Comparison of ENCODE assay signal across 13 cellular contexts in genomic region chr12:3496964-3497363, GRCh38. TPM values are rescaled to one million over a fixed set of nuclear protein-coding genes. Genes with fewer than 3 reads are reported as not detected.
A peak's percentile ranks its signal among the peaks of the same experiment; 100 is the strongest.
DNase-seq lines count a peak whose midpoint lies in the region; TF ChIP-seq lines count a peak whose summit lies in the region.
"Had no signal": no experiment of that assay in that cellular context is flagged by ENCODE, and none has a peak within 500 bp of the region (broad histone marks: within the 10 kb centered on the region; RNA-seq: fewer than 3 reads in every experiment).

No MANE protein-coding gene starts in this region.

- H3K27me3 ChIP-seq in WERI-Rb-1 (ENCODE audit: insufficient read depth, low read depth, severe bottlenecking) (peaks cover 27% of the 10 kb centered on the region), Peyer's patch (peaks cover 0 to 7% of the 10 kb centered on the region in 2 donors), sigmoid colon (peaks cover 28 to 47% (median 29%) of the 10 kb centered on the region in 3 donors)

- H3K4me1 ChIP-seq in Peyer's patch (peaks cover 0 to 7% (median 0%) of the 10 kb centered on the region in 4 donors), sigmoid colon (peaks cover 0 to 19% (median 15%) of the 10 kb centered on the region in 4 donors)
- H3K4me1 ChIP-seq: left lung had no signal

- H3K9me3 ChIP-seq in WERI-Rb-1 (ENCODE audit: severe bottlenecking) (no peaks in the 10 kb centered on the region), Peyer's patch (no peaks in the 10 kb centered on the region), sigmoid colon (no peaks in the 10 kb centered on the region)
- H3K9me3 ChIP-seq: left lung, tibial artery had no signal

- DNase-seq in NCI-H2227 (lab: John Stamatoyannopoulos, UW; ENCODE audit: unreplicated experiment), result peak; percentile 13
- DNase-seq in NCI-H2227 treated with DMSO at 0.1 percent for 48 hours (lab: John Stamatoyannopoulos, UW), result no peak
- peak; percentile 59 for DNase-seq in NCI-H146 (lab: John Stamatoyannopoulos, UW)
- DNase-seq in WERI-Rb-1, result peak; percentile 47
- no peak for DNase-seq in neural crest cell (ENCODE audit: low read depth, low spot score)
- no peak for DNase-seq in NCI-H128 (lab: John Stamatoyannopoulos, UW; ENCODE audit: unreplicated experiment)
- no peak for DNase-seq in Peyer's patch
- DNase-seq in sigmoid colon, result no peak
- DNase-seq: left lung, tibial artery had no signal

- WGBS in sigmoid colon, 2 donors, result 10 to 64% methylated on average over 1 of the region's 1 CpG

- peaks cover 13% of the 10 kb centered on the region for H3K4me1 Mint-ChIP-seq in neural crest cell

- no peak overlapping the region for H3K4me3 Mint-ChIP-seq in neural crest cell
- H3K4me3 Mint-ChIP-seq: activated T-helper 1 cell treated with anti-CD3 and anti-CD28 coated beads, Interleukin-12 subunit alpha, Interleukin-12 subunit beta, Interleukin-2, Interleukin-4 antibody, amounts not matched to agents 30 ng/mL and 10 ng/mL and 1 ng/mL, durations not matched to agents 14 hours and 24 hours and 36 hours had no signal

- TF ChIP-seq POLR2A in Peyer's patch (IDR thresholded peaks at IDR 0.05), result no peak
- TF ChIP-seq POLR2A in sigmoid colon (IDR thresholded peaks at IDR 0.05), result no peak

- TF ChIP-seq CTCF in WERI-Rb-1 (IDR thresholded peaks at IDR 0.05; ENCODE audit: low read depth, low read length) (peak; percentile 45), neural crest cell (conservative IDR thresholded peaks at IDR 0.05) (peak; percentile 57), Peyer's patch (IDR thresholded peaks at IDR 0.05) (no peak), sigmoid colon (IDR thresholded peaks at IDR 0.05) (no peak)

- H3K36me3 ChIP-seq in WERI-Rb-1, result no peaks in the 10 kb centered on the region
- H3K36me3 ChIP-seq in Peyer's patch, result no peaks in the 10 kb centered on the region
- H3K36me3 ChIP-seq in sigmoid colon, result no peaks in the 10 kb centered on the region
- H3K36me3 ChIP-seq: left lung, tibial artery had no signal

- H3K27ac ChIP-seq in WERI-Rb-1 (no peak overlapping the region), Peyer's patch (no peak overlapping the region), sigmoid colon (no peak overlapping the region)
- H3K27ac ChIP-seq: left lung, tibial artery had no signal

- H3K27ac Mint-ChIP-seq in neural crest cell (ENCODE audit: unreplicated experiment), result no peak overlapping the region
- H3K27ac Mint-ChIP-seq: activated T-helper 1 cell treated with anti-CD3 and anti-CD28 coated beads, Interleukin-12 subunit alpha, Interleukin-12 subunit beta, Interleukin-2, Interleukin-4 antibody, amounts not matched to agents 30 ng/mL and 10 ng/mL and 1 ng/mL, durations not matched to agents 14 hours and 24 hours and 36 hours had no signal

- H3K9me3 Mint-ChIP-seq in neural crest cell, result no peaks in the 10 kb centered on the region
- H3K9me3 Mint-ChIP-seq: activated T-helper 1 cell treated with anti-CD3 and anti-CD28 coated beads, Interleukin-12 subunit alpha, Interleukin-12 subunit beta, Interleukin-2, Interleukin-4 antibody, amounts not matched to agents 30 ng/mL and 10 ng/mL and 1 ng/mL, durations not matched to agents 14 hours and 24 hours and 36 hours had no signal

- intact Hi-C loops in sigmoid colon (cut with DNase I), result no loop called here

- H3K36me3 Mint-ChIP-seq in neural crest cell (ENCODE audit: low read depth), result peaks cover 6% of the 10 kb centered on the region

- no peak for TF ChIP-seq EP300 in sigmoid colon (IDR thresholded peaks at IDR 0.05)

- peaks cover 65% of the 10 kb centered on the region for H3K27me3 Mint-ChIP-seq in neural crest cell (ENCODE audit: low read depth)

- no peak overlapping the region for H3K4me3 ChIP-seq in WERI-Rb-1 (ENCODE audit: low read depth, low read length)
- H3K4me3 ChIP-seq in Peyer's patch, result no peak overlapping the region
- no peak overlapping the region for H3K4me3 ChIP-seq in sigmoid colon
- H3K4me3 ChIP-seq: left lung, tibial artery had no signal

RNA-seq across cellular contexts. Expression of gene PRMT8, which starts 6.0 kb away (rescaled TPM):
- total RNA-seq in neural crest cell (11.7 and 12.2 TPM in 2 replicates), Peyer's patch (not detected), sigmoid colon (1 to 10 TPM in 1 of 4 donors, not detected in 3; 1.1 TPM)
- polyA plus RNA-seq in sigmoid colon, result under 1 TPM in 1 of 3 donors, not detected in 2; 0.01 TPM
- total RNA-seq: activated T-helper 1 cell treated with anti-CD3 and anti-CD28 coated beads, Interleukin-12 subunit alpha, Interleukin-12 subunit beta, Interleukin-2, Interleukin-4 antibody, amounts not matched to agents 30 ng/mL and 10 ng/mL and 1 ng/mL, durations not matched to agents 14 hours and 24 hours and 36 hours; fibroblast of lung; posterior vena cava had no signal
- polyA plus RNA-seq: fibroblast of lung had no signal

Comparison
In these comparisons a context has a peak if more than half of its experiments do, and no peak if none do; other contexts are left out.
1. DNase-seq: peak in NCI-H2227 (single experiment), NCI-H146 (single experiment) and WERI-Rb-1 (single experiment); none in NCI-H2227 treated with DMSO at 0.1 percent for 48 hours (single experiment), neural crest cell (single experiment), NCI-H128 (single experiment), Peyer's patch (0 of 3) and sigmoid colon (single experiment).
2. CTCF ChIP-seq: peak in WERI-Rb-1 (single experiment) and neural crest cell (single experiment); none in Peyer's patch (0 of 6) and sigmoid colon (0 of 4).